Comparison of ENCODE assay signal across 19 cellular contexts in the genomic region with DNA sequence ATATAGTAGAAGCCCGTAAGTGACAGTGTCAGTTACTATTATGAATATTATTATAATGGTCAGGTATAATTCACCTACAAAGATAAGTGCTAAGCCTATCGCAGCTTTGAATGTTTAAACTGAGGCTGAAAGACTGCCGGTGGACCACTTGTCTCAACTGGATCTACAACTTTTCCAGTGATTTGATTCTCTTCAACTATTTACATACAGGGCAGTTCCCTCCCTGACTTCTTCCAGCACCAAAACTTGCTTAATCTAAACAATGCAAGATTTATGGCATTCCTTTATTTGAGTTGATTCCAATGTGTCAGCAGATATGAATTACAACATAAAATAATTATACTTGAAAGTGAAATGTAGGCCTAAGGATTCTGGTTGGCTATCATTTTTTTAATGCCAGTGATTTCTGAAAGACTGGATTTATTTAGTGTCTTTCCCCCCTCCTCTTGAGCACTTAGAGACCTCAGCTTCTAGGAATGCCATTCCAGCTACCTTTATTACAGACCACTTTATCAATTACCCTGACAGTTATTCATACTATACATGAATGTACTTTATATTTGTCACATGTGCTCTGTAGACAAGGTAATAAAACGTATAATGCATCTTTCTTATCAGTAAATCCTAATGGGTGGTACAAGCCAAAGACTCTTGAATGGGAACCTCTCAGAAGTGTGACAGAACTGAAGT.
"Had no signal": no experiment of that assay in that cellular context is flagged by ENCODE, and none has a peak within 500 bp of the region (broad histone marks: within the 10 kb centered on the region; RNA-seq: fewer than 3 reads in every experiment).

No MANE protein-coding gene starts in this region.

- H3K27me3 ChIP-seq: ascending aorta, body of pancreas had no signal

- H3K4me1 Mint-ChIP-seq: activated naive CD8-positive, alpha-beta T cell treated with anti-CD3 and anti-CD28 coated beads, Interleukin-2, amount 10 ng/mL, durations not matched to agents 7 days and 5 days had no signal

- H3K27ac Mint-ChIP-seq: activated CD8-positive, alpha-beta T cell treated with anti-CD3 and anti-CD28 coated beads, Interleukin-2, amount 10 ng/mL, durations not matched to agents 7 days and 5 days; activated naive CD8-positive, alpha-beta T cell treated with anti-CD3 and anti-CD28 coated beads, Interleukin-2, amount 10 ng/mL, durations not matched to agents 7 days and 5 days; T-helper 1 cell treated with Interleukin-12 subunit alpha and Interleukin-12 subunit beta and Interleukin-4 antibody, amounts not matched to agents 30 μg/mL and 1 μg/mL, for 36 hours had no signal

- H3K27me3 Mint-ChIP-seq: activated naive CD8-positive, alpha-beta T cell treated with anti-CD3 and anti-CD28 coated beads, Interleukin-2, amount 10 ng/mL, durations not matched to agents 7 days and 5 days had no signal

- H3K4me3 ChIP-seq: ascending aorta, body of pancreas had no signal

- ATAC-seq: activated CD8-positive, alpha-beta T cell treated with anti-CD3 and anti-CD28 coated beads, Interleukin-2, amount 10 ng/mL, durations not matched to agents 7 days and 5 days; body of pancreas; Right ventricle myocardium inferior had no signal

- H3K9me3 Mint-ChIP-seq: activated naive CD8-positive, alpha-beta T cell treated with anti-CD3 and anti-CD28 coated beads, Interleukin-2, amount 10 ng/mL, durations not matched to agents 7 days and 5 days; T-helper 1 cell treated with Interleukin-12 subunit alpha and Interleukin-12 subunit beta and Interleukin-4 antibody, amounts not matched to agents 30 μg/mL and 1 μg/mL, for 36 hours had no signal

- H3K27ac ChIP-seq: ascending aorta, body of pancreas had no signal

- DNase-seq: activated CD4-positive, alpha-beta T cell treated with anti-CD3 and anti-CD28 coated beads for 48 hours; activated CD4-positive, alpha-beta T cell treated with anti-CD3 and anti-CD28 coated beads, Interleukin-2, amount 50 U/mL, for 4 hours; activated CD4-positive, CD25-positive, alpha-beta regulatory T cell treated with anti-CD3 and anti-CD28 coated beads, Interleukin-2, amount 50 U/mL, for 72 hours; activated CD8-positive, alpha-beta memory T cell treated with anti-CD3 and anti-CD28 coated beads, Interleukin-2, amount 50 U/mL, for 48 hours; activated CD8-positive, alpha-beta T cell treated with anti-CD3 and anti-CD28 coated beads, Interleukin-2, amount 10 ng/mL, durations not matched to agents 7 days and 5 days; activated naive CD4-positive, alpha-beta T cell treated with anti-CD3 and anti-CD28 coated beads, Interleukin-2, amount 50 U/mL, for 16 hours; activated naive CD8-positive, alpha-beta T cell treated with anti-CD3 and anti-CD28 coated beads, Interleukin-2, amount 10 ng/mL, durations not matched to agents 7 days and 5 days; activated T-cell treated with anti-CD3 and anti-CD28 coated beads, Interleukin-2, amount 50 U/mL, for 1 hour; amniotic stem cell; body of pancreas; central memory CD4-positive, alpha-beta T cell; KG1; NCI-H1048; NCI-H1930; NCI-H524 treated with DMSO at 0.1 percent for 48 hours; NCI-H82 had no signal

- H3K36me3 ChIP-seq: ascending aorta had no signal

- H3K9me3 ChIP-seq: ascending aorta, body of pancreas had no signal

- H3K4me3 Mint-ChIP-seq: activated CD8-positive, alpha-beta T cell treated with anti-CD3 and anti-CD28 coated beads, Interleukin-2, amount 10 ng/mL, durations not matched to agents 7 days and 5 days; activated naive CD8-positive, alpha-beta T cell treated with anti-CD3 and anti-CD28 coated beads, Interleukin-2, amount 10 ng/mL, durations not matched to agents 7 days and 5 days; T-helper 1 cell treated with Interleukin-12 subunit alpha and Interleukin-12 subunit beta and Interleukin-4 antibody, amounts not matched to agents 30 μg/mL and 1 μg/mL, for 36 hours had no signal

- H3K4me1 ChIP-seq: ascending aorta, body of pancreas had no signal
